1 cellular context compared by ENCODE assay signal in the genomic region with DNA sequence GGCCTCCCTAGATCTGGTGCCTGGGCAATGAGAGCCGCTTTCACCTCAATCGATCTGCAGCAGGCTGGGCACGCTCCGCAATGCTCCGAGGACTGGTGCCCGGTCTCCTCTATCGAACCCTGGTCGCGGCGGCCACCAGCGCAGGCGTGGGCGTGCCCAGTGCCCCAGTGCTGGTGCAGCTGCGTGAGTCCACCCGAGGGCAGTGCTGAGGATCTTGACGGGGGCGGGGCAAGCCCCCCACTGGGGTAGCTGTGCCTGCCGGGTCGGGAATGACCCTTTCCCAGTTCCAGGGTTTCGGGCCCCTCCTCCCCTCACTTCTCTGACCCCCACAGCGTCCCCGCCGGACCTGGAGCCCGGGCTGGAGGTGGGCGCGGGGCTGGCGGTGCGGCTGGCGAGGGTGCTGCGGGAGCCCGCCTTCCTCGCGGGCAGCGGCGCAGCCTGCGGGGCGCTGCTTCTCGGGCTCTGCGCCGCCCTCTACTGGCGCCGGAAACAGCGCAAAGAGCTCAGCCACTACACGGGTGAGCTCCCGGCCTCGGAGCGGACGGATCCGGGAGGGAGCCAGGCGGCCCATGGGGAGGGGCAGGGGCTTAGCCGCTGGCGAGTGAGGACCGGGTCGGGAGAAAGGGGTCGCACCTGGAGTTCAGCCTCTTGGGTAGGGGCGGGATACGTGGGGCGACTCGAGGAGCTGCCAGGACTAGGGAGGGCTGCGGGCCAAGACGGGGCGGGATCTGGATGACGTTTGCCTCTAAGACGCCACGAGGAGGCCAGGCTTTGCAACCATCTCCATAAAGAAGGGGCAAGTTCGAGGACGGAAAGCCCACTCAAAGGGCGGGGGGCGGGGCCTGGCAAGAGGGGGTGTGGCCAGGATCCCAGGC.
TF ChIP-seq lines count a peak whose summit lies in the region.

No MANE protein-coding gene starts in this region.

TF ChIP-seq in WTC11, 78 proteins besides CTCF, POLR2A, EP300 and RAD21 (continued from another document):
- no peak for TF ChIP-seq ATF3 (CRISPR knock-in tag; conservative IDR thresholded peaks at IDR 0.05)
